Comparison of ENCODE assay signal across 1 cellular context in genomic region chr16:68732068-68732680, GRCh38.
A peak's percentile ranks its signal among the peaks of the same experiment; 100 is the strongest.
TF ChIP-seq lines count a peak whose summit lies in the region.

No MANE protein-coding gene starts in this region.

TF ChIP-seq in K562, 482 proteins besides CTCF, POLR2A, EP300 and RAD21 (continued from another document and continues in another):
- TF ChIP-seq ZNF695 (CRISPR knock-in tag; IDR thresholded peaks at IDR 0.05) (no peak), ZNF830 (CRISPR knock-in tag; IDR thresholded peaks at IDR 0.05) (no peak), CC2D1A (IDR thresholded peaks at IDR 0.05) (peak; percentile 30; the same call in 1 of the 2 replicates), CHCHD3 (CRISPR knock-in tag; IDR thresholded peaks at IDR 0.05) (no peak), ZNF449 (CRISPR knock-in tag; IDR thresholded peaks at IDR 0.05) (no peak), CREM (IDR thresholded peaks at IDR 0.05; ENCODE audit: low read depth) (0 out of 2 replicates have a peak, but pooled peaks have one; percentile 6), ZNF384 (IDR thresholded peaks at IDR 0.05; ENCODE audit: low read depth, low read length) (peak; percentile 94), KAT8 (IDR thresholded peaks at IDR 0.05; ENCODE audit: low read depth) (no peak), KDM5B (IDR thresholded peaks at IDR 0.05; ENCODE audit: insufficient replicate concordance, low read depth, low read length) (no peak), THAP12 (CRISPR knock-in tag; IDR thresholded peaks at IDR 0.05) (no peak), ZNF780A (CRISPR knock-in tag; IDR thresholded peaks at IDR 0.05) (no peak), IRF9 (tag; IDR thresholded peaks at IDR 0.05) (no peak), CSDE1 (IDR thresholded peaks at IDR 0.05) (no peak), POLR2AphosphoS5 (IDR thresholded peaks at IDR 0.05; ENCODE audit: control insufficient read depth, insufficient read depth, low read depth, low read length) (no peak), RBM15 (IDR thresholded peaks at IDR 0.05; ENCODE audit: insufficient read depth, low read length) (no peak), ZNF77 (CRISPR knock-in tag; IDR thresholded peaks at IDR 0.05) (no peak), HNRNPK (IDR thresholded peaks at IDR 0.05; ENCODE audit: low read depth, low read length, poor library complexity, severe bottlenecking) (no peak), RB1 (IDR thresholded peaks at IDR 0.05; ENCODE audit: low read depth) (no peak; the same call in 1 of the 2 replicates), NBN (IDR thresholded peaks at IDR 0.05; ENCODE audit: low read depth) (0 out of 2 replicates have a peak, but pooled peaks have one; percentile 18), HDAC6 (IDR thresholded peaks at IDR 0.05; ENCODE audit: low read depth, low read length) (no peak), SMAD2 (IDR thresholded peaks at IDR 0.05; ENCODE audit: low read depth, low read length) (no peak), ATF7 (IDR thresholded peaks at IDR 0.05) (peak; percentile 54; the same call in 1 of the 2 replicates), SMARCC2 (IDR thresholded peaks at IDR 0.05; ENCODE audit: low read depth) (peak; percentile 61; the same call in 1 of the 2 replicates), ZNF140 (CRISPR knock-in tag; IDR thresholded peaks at IDR 0.05) (no peak), ZNF512 (tag; IDR thresholded peaks at IDR 0.05) (no peak), ZKSCAN8 (CRISPR knock-in tag; IDR thresholded peaks at IDR 0.05) (no peak), TFAP4 (CRISPR knock-in tag; IDR thresholded peaks at IDR 0.05; ENCODE audit: borderline replicate concordance) (peak; percentile 40; the same call in 1 of the 2 replicates), TEAD4 (IDR thresholded peaks at IDR 0.05; ENCODE audit: low read length) (peak; percentile 84), TEAD4 (CRISPR knock-in tag; IDR thresholded peaks at IDR 0.05; ENCODE audit: borderline replicate concordance) (no peak), CBX2 (IDR thresholded peaks at IDR 0.05; ENCODE audit: insufficient read depth, low read length, poor library complexity, severe bottlenecking) (no peak), ZNF699 (CRISPR knock-in tag; IDR thresholded peaks at IDR 0.05; ENCODE audit: insufficient replicate concordance) (no peak), TAF1 (IDR thresholded peaks at IDR 0.05; ENCODE audit: control insufficient read depth, extremely low read depth, insufficient read depth, low read length, severe bottlenecking) (no peak), HEY1 (CRISPR knock-in tag; IDR thresholded peaks at IDR 0.05; ENCODE audit: borderline replicate concordance) (no peak), ETV1 (tag; conservative IDR thresholded peaks at IDR 0.05; ENCODE audit: low read depth) (peak; percentile 20; the same call in 1 of the 2 replicates), MAZ (CRISPR knock-in tag; conservative IDR thresholded peaks at IDR 0.05 in 1 of 2, IDR thresholded peaks at IDR 0.05 in 1 of 2) (peak; percentile 17 to 33; a peak in 1 of 4 replicates), ZNF316 (IDR thresholded peaks at IDR 0.05) (no peak), CREBBP (IDR thresholded peaks at IDR 0.05; ENCODE audit: low read depth, low read length) (no peak), RCOR1 (IDR thresholded peaks at IDR 0.05; ENCODE audit: borderline replicate concordance in 1 of 2, low read depth in 2 of 2, low read length in 2 of 2) (peak in 1 of 2 experiments; percentile 51; a peak in 2 of 4 replicates), ZBTB11 (CRISPR knock-in tag; IDR thresholded peaks at IDR 0.05) (no peak), KLF16 (IDR thresholded peaks at IDR 0.05) (0 out of 2 replicates have a peak, but pooled peaks have one; percentile 36), TAL1 (IDR thresholded peaks at IDR 0.05) (peak; percentile 84), ZC3H11A (IDR thresholded peaks at IDR 0.05; ENCODE audit: low read depth, low read length) (no peak), ELF2 (CRISPR knock-in tag; IDR thresholded peaks at IDR 0.05) (no peak), CTCFL (IDR thresholded peaks at IDR 0.05; ENCODE audit: borderline replicate concordance, insufficient read depth, low read depth, low read length, poor library complexity, severe bottlenecking) (no peak), ETS1 (conservative IDR thresholded peaks at IDR 0.05; ENCODE audit: control insufficient read depth, low read depth, low read length) (no peak), NFATC3 (IDR thresholded peaks at IDR 0.05) (no peak), ZBTB26 (CRISPR knock-in tag; IDR thresholded peaks at IDR 0.05) (no peak), PML (IDR thresholded peaks at IDR 0.05; ENCODE audit: low read length) (peak; percentile 61; the same call in 1 of the 2 replicates), ADNP (tag; IDR thresholded peaks at IDR 0.05) (no peak), PHF8 (IDR thresholded peaks at IDR 0.05; ENCODE audit: borderline replicate concordance, low read length) (peak; percentile 9; the same call in 1 of the 2 replicates), NFIX (CRISPR knock-in tag; IDR thresholded peaks at IDR 0.05; ENCODE audit: low read depth) (no peak), FUS (optimal IDR thresholded peaks at IDR 0.05; ENCODE audit: low read depth, low read length) (no peak), ARID1B (IDR thresholded peaks at IDR 0.05) (peak; percentile 92), CXXC5 (CRISPR knock-in tag; IDR thresholded peaks at IDR 0.05) (peak; percentile 73)
